Comparison of ENCODE assay signal across 1 cellular context in the genomic region with DNA sequence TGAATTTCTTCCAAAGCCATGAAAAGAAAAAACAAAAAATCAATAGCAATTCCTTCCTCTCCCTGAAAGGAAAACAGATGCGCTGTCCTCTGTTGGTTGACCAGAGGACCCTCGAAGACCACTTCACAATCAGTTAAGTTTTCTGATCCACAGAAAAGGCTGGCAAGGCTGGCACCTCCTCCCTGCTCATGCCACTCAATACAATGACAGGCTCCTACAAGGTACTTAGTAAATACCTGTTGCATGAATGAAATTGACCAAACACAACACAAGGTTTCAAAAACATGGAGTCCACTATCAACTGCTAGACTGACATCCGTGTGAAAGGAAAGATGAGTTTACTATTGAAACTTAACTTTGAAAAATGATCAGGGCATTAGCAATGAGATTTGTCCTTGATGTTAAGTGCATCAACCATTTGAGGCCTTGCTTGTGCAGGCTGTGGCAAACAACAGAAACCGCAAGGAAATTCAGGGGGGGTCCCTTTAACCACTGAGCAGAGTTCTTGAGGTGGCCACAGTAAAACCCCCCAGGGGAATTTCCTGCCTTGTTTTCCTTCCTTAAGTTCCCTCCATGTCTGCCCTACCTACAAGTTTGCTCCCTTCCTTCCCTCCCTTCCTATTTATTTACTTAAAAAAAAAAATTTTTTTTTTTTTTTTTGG.
TF ChIP-seq lines count a peak whose summit lies in the region.

No MANE protein-coding gene starts in this region.

TF ChIP-seq in GM23338, 12 proteins besides CTCF, POLR2A, EP300 and RAD21:
- TF ChIP-seq, protein P1, sequence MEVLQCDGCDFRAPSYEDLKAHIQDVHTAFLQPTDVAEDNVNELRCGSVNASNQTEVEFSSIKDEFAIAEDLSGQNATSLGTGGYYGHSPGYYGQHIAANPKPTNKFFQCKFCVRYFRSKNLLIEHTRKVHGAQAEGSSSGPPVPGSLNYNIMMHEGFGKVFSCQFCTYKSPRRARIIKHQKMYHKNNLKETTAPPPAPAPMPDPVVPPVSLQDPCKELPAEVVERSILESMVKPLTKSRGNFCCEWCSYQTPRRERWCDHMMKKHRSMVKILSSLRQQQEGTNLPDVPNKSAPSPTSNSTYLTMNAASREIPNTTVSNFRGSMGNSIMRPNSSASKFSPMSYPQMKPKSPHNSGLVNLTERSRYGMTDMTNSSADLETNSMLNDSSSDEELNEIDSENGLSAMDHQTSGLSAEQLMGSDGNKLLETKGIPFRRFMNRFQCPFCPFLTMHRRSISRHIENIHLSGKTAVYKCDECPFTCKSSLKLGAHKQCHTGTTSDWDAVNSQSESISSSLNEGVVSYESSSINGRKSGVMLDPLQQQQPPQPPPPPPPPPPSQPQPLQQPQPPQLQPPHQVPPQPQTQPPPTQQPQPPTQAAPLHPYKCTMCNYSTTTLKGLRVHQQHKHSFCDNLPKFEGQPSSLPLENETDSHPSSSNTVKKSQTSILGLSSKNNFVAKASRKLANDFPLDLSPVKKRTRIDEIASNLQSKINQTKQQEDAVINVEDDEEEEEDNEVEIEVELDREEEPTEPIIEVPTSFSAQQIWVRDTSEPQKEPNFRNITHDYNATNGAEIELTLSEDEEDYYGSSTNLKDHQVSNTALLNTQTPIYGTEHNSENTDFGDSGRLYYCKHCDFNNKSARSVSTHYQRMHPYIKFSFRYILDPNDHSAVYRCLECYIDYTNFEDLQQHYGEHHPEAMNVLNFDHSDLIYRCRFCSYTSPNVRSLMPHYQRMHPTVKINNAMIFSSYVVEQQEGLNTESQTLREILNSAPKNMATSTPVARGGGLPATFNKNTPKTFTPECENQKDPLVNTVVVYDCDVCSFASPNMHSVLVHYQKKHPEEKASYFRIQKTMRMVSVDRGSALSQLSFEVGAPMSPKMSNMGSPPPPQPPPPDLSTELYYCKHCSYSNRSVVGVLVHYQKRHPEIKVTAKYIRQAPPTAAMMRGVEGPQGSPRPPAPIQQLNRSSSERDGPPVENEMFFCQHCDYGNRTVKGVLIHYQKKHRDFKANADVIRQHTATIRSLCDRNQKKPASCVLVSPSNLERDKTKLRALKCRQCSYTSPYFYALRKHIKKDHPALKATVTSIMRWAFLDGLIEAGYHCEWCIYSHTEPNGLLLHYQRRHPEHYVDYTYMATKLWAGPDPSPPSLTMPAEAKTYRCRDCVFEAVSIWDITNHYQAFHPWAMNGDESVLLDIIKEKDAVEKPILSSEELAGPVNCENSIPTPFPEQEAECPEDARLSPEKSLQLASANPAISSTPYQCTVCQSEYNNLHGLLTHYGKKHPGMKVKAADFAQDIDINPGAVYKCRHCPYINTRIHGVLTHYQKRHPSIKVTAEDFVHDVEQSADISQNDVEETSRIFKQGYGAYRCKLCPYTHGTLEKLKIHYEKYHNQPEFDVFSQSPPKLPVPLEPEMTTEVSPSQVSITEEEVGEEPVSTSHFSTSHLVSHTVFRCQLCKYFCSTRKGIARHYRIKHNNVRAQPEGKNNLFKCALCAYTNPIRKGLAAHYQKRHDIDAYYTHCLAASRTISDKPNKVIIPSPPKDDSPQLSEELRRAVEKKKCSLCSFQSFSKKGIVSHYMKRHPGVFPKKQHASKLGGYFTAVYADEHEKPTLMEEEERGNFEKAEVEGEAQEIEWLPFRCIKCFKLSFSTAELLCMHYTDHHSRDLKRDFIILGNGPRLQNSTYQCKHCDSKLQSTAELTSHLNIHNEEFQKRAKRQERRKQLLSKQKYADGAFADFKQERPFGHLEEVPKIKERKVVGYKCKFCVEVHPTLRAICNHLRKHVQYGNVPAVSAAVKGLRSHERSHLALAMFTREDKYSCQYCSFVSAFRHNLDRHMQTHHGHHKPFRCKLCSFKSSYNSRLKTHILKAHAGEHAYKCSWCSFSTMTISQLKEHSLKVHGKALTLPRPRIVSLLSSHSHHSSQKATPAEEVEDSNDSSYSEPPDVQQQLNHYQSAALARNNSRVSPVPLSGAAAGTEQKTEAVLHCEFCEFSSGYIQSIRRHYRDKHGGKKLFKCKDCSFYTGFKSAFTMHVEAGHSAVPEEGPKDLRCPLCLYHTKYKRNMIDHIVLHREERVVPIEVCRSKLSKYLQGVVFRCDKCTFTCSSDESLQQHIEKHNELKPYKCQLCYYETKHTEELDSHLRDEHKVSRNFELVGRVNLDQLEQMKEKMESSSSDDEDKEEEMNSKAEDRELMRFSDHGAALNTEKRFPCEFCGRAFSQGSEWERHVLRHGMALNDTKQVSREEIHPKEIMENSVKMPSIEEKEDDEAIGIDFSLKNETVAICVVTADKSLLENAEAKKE (CRISPR knock-in tag; IDR thresholded peaks at IDR 0.05), result no peak
- TF ChIP-seq CREB1 (CRISPR knock-in tag; IDR thresholded peaks at IDR 0.05; ENCODE audit: low read depth) (no peak), ZNF114 (CRISPR knock-in tag; IDR thresholded peaks at IDR 0.05) (no peak), NANOG (IDR thresholded peaks at IDR 0.05; ENCODE audit: borderline replicate concordance) (no peak), STAT1 (IDR thresholded peaks at IDR 0.05; ENCODE audit: unreplicated experiment) (no peak), POLR2AphosphoS5 (IDR thresholded peaks at IDR 0.05; ENCODE audit: low read depth) (no peak), EZH2 (IDR thresholded peaks at IDR 0.05; ENCODE audit: low read depth, unreplicated experiment) (no peak), JUNB (IDR thresholded peaks at IDR 0.05; ENCODE audit: unreplicated experiment) (no peak), EZH2phosphoT487 (IDR thresholded peaks at IDR 0.05; ENCODE audit: unreplicated experiment) (no peak), ZNF331 (CRISPR knock-in tag; IDR thresholded peaks at IDR 0.05; ENCODE audit: low read depth) (no peak)
- TF ChIP-seq, protein P2, sequence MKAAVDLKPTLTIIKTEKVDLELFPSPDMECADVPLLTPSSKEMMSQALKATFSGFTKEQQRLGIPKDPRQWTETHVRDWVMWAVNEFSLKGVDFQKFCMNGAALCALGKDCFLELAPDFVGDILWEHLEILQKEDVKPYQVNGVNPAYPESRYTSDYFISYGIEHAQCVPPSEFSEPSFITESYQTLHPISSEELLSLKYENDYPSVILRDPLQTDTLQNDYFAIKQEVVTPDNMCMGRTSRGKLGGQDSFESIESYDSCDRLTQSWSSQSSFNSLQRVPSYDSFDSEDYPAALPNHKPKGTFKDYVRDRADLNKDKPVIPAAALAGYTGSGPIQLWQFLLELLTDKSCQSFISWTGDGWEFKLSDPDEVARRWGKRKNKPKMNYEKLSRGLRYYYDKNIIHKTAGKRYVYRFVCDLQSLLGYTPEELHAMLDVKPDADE (IDR thresholded peaks at IDR 0.05), result no peak
- TF ChIP-seq, protein P3, sequence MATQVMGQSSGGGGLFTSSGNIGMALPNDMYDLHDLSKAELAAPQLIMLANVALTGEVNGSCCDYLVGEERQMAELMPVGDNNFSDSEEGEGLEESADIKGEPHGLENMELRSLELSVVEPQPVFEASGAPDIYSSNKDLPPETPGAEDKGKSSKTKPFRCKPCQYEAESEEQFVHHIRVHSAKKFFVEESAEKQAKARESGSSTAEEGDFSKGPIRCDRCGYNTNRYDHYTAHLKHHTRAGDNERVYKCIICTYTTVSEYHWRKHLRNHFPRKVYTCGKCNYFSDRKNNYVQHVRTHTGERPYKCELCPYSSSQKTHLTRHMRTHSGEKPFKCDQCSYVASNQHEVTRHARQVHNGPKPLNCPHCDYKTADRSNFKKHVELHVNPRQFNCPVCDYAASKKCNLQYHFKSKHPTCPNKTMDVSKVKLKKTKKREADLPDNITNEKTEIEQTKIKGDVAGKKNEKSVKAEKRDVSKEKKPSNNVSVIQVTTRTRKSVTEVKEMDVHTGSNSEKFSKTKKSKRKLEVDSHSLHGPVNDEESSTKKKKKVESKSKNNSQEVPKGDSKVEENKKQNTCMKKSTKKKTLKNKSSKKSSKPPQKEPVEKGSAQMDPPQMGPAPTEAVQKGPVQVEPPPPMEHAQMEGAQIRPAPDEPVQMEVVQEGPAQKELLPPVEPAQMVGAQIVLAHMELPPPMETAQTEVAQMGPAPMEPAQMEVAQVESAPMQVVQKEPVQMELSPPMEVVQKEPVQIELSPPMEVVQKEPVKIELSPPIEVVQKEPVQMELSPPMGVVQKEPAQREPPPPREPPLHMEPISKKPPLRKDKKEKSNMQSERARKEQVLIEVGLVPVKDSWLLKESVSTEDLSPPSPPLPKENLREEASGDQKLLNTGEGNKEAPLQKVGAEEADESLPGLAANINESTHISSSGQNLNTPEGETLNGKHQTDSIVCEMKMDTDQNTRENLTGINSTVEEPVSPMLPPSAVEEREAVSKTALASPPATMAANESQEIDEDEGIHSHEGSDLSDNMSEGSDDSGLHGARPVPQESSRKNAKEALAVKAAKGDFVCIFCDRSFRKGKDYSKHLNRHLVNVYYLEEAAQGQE (IDR thresholded peaks at IDR 0.05; ENCODE audit: unreplicated experiment), result no peak
